Comparison of ENCODE assay signal across 10 cellular contexts in genomic region chr3:165169368-165169767, GRCh38. TPM values are rescaled to one million over a fixed set of nuclear protein-coding genes. Genes with fewer than 3 reads are reported as not detected.
"Had no signal": no experiment of that assay in that cellular context is flagged by ENCODE, and none has a peak within 500 bp of the region (broad histone marks: within the 10 kb centered on the region; RNA-seq: fewer than 3 reads in every experiment).

No MANE protein-coding gene starts in this region.

- ATAC-seq: HCT116, K562 had no signal

- H3K4me1 ChIP-seq: HAP-1 had no signal

- H3K27ac ChIP-seq: GM23248 had no signal

- H3K36me3 ChIP-seq: HAP-1 had no signal

- H3K9me3 ChIP-seq: HAP-1 had no signal

- H2AFZ ChIP-seq: GM23248 had no signal

- H3K4me3 Mint-ChIP-seq: HFFc6 had no signal

- DNase-seq: GM23248, GOT3, H7, HFFc6, IMR-90, KG1 had no signal

- H3K4me3 ChIP-seq: GM23248, HAP-1, K562 had no signal

- H3K27ac Mint-ChIP-seq: HFFc6 had no signal

- H3K9ac ChIP-seq: GM23248 had no signal

RNA-seq across cellular contexts. Expression of gene SLITRK3, which starts 26.8 kb away (rescaled TPM):
- total RNA-seq: GM23248, HFFc6, HT-29, IMR-90, K562 had no signal
- polyA plus RNA-seq: GM23248, IMR-90, K562 had no signal
